ENCODE assay signal across 2 cellular contexts in genomic region chr19:4814625-4815425, GRCh38.
TF ChIP-seq lines count a peak whose summit lies in the region.

No MANE protein-coding gene starts in this region.

TF ChIP-seq in HEK293, 187 proteins besides CTCF, POLR2A, EP300 and RAD21 (continued from another document):
- TF ChIP-seq ZNF639 (tag by site-specific recombination; IDR thresholded peaks at IDR 0.05): no peak
- no peak for TF ChIP-seq ZNF114 (tag by site-specific recombination; IDR thresholded peaks at IDR 0.05)
- no peak for TF ChIP-seq ZBTB44 (tag by site-specific recombination; IDR thresholded peaks at IDR 0.05)
- TF ChIP-seq ZBTB48 (tag by site-specific recombination; IDR thresholded peaks at IDR 0.05): no peak
- no peak for TF ChIP-seq ZNF571 (tag by site-specific recombination; IDR thresholded peaks at IDR 0.05)
- no peak for TF ChIP-seq MYNN (tag by site-specific recombination; IDR thresholded peaks at IDR 0.05; ENCODE audit: borderline replicate concordance)

TF ChIP-seq in K562, 482 proteins besides CTCF, POLR2A, EP300 and RAD21 (continued from another document and continues in another):
- TF ChIP-seq ZNF609 (CRISPR knock-in tag; IDR thresholded peaks at IDR 0.05; ENCODE audit: borderline replicate concordance) (peak; percentile 17; the same call in 1 of the 2 replicates), MLLT1 (IDR thresholded peaks at IDR 0.05) (0 out of 4 replicates have a peak, but pooled peaks of 1 of the 2 experiments have one; percentile 40), SP2 (IDR thresholded peaks at IDR 0.05; ENCODE audit: extremely low read depth, low read depth, low read length, poor library complexity, severe bottlenecking) (no peak), MYC (IDR thresholded peaks at IDR 0.05; ENCODE audit: low read depth, low read length) (no peak), MYC (CRISPR knock-in tag; IDR thresholded peaks at IDR 0.05; ENCODE audit: borderline replicate concordance, low read depth) (no peak), TBP (optimal IDR thresholded peaks at IDR 0.05; ENCODE audit: low read depth, low read length) (no peak), RBM17 (IDR thresholded peaks at IDR 0.05; ENCODE audit: borderline replicate concordance, low read depth, low read length) (no peak), ZNF778 (CRISPR knock-in tag; IDR thresholded peaks at IDR 0.05) (no peak), ILF3 (IDR thresholded peaks at IDR 0.05; ENCODE audit: borderline replicate concordance) (no peak), BMI1 (IDR thresholded peaks at IDR 0.05; ENCODE audit: low read length) (no peak), ZNF217 (CRISPR knock-in tag; IDR thresholded peaks at IDR 0.05) (no peak), DACH1 (IDR thresholded peaks at IDR 0.05; ENCODE audit: partially characterized antibody) (peak; percentile 7), ZBTB7A (IDR thresholded peaks at IDR 0.05; ENCODE audit: borderline replicate concordance, control insufficient read depth, low read depth, low read length) (no peak), KDM4B (IDR thresholded peaks at IDR 0.05; ENCODE audit: borderline replicate concordance in 2 of 2, low read depth in 1 of 2) (no peak), TARDBP (IDR thresholded peaks at IDR 0.05) (peak; percentile 85; the same call in 1 of the 2 replicates), LARP7 (IDR thresholded peaks at IDR 0.05) (0 out of 2 replicates have a peak, but pooled peaks have one; percentile 39), TEAD1 (CRISPR knock-in tag; IDR thresholded peaks at IDR 0.05) (no peak), MTA1 (IDR thresholded peaks at IDR 0.05; ENCODE audit: borderline replicate concordance) (no peak), DPF2 (IDR thresholded peaks at IDR 0.05) (peak; percentile 12; the same call in 1 of the 2 replicates), NFIC (IDR thresholded peaks at IDR 0.05) (peak; percentile 34; the same call in 1 of the 2 replicates), TSC22D4 (tag; IDR thresholded peaks at IDR 0.05) (peak; percentile 100), BHLHE40 (IDR thresholded peaks at IDR 0.05; ENCODE audit: low read length) (no peak), MAX (CRISPR knock-in tag; IDR thresholded peaks at IDR 0.05) (no peak), ARNT (IDR thresholded peaks at IDR 0.05) (no peak), RBBP5 (IDR thresholded peaks at IDR 0.05; ENCODE audit: borderline replicate concordance, insufficient read depth, low read length, poor library complexity, severe bottlenecking) (no peak), TRIM25 (IDR thresholded peaks at IDR 0.05; ENCODE audit: borderline replicate concordance) (no peak), ASH1L (IDR thresholded peaks at IDR 0.05; ENCODE audit: borderline replicate concordance, low read depth, partially characterized antibody) (no peak), ARID1B (IDR thresholded peaks at IDR 0.05) (no peak; the same call in 1 of the 2 replicates), ZBTB9 (CRISPR knock-in tag; IDR thresholded peaks at IDR 0.05) (no peak), ZFP36 (IDR thresholded peaks at IDR 0.05; ENCODE audit: low read depth, low read length, partially characterized antibody) (no peak), PHB2 (IDR thresholded peaks at IDR 0.05; ENCODE audit: low read depth) (0 out of 2 replicates have a peak, but pooled peaks have one; percentile 13), STAT5A (IDR thresholded peaks at IDR 0.05; ENCODE audit: borderline replicate concordance, low read length) (peak; percentile 30; the same call in 1 of the 2 replicates), ZNF395 (CRISPR knock-in tag; IDR thresholded peaks at IDR 0.05) (no peak), ZNF197 (CRISPR knock-in tag; IDR thresholded peaks at IDR 0.05; ENCODE audit: low read depth) (no peak), ZBTB2 (IDR thresholded peaks at IDR 0.05) (0 out of 2 replicates have a peak, but pooled peaks have one; percentile 37), BCOR (IDR thresholded peaks at IDR 0.05) (peak; percentile 92; the same call in 1 of the 2 replicates), NCOA4 (IDR thresholded peaks at IDR 0.05; ENCODE audit: partially characterized antibody) (no peak), ZNF444 (CRISPR knock-in tag; IDR thresholded peaks at IDR 0.05) (no peak), KDM5B (IDR thresholded peaks at IDR 0.05; ENCODE audit: insufficient replicate concordance, low read depth, low read length) (no peak), DIDO1 (tag; IDR thresholded peaks at IDR 0.05; ENCODE audit: low read depth) (no peak), ZNF512 (tag; IDR thresholded peaks at IDR 0.05) (peak; percentile 62; the same call in 1 of the 2 replicates)
